Comparison of ENCODE assay signal across 8 cellular contexts in genomic region chr16:89306457-89307420, GRCh38.
DNase-seq lines count a peak whose midpoint lies in the region; ATAC-seq, FAIRE-seq and TF ChIP-seq lines count a peak whose summit lies in the region.
"Not testable (repeated sequence)": the region's sequence is repeated elsewhere in the genome, so short reads cannot be mapped to it uniquely, and the experiment has no call there.

No MANE protein-coding gene starts in this region.

- TF ChIP-seq POLR2A in GM12878 (IDR thresholded peaks at IDR 0.05; ENCODE audit: low read depth, low read length), result peak; percentile 14; the same call in 1 of the 2 replicates

- intact Hi-C loops in Caco-2 (cut with micrococcal nuclease; ENCODE audit: unreplicated experiment); activated CD4-positive, alpha-beta T cell treated with anti-CD3 and anti-CD28 coated beads, Interleukin-2, amount 10 ng/mL, durations not matched to agents 24 days and 14 days (cut with micrococcal nuclease); activated T-helper 2 cell treated with anti-CD3 and anti-CD28 coated beads, Interferon-gamma antibody, Interleukin-2, Interleukin-4, amounts not matched to agents 10 μg/mL and 5 μg/mL and 100 μg/mL, durations not matched to agents 14 hours and 24 hours and 36 hours (cut with micrococcal nuclease); GM12878 (cut with micrococcal nuclease; ENCODE audit: unreplicated experiment); kidney (cut with DNase I): not testable (repeated sequence)

- H3K27ac Mint-ChIP-seq in Caco-2 (ENCODE audit: unreplicated experiment) (peak overlapping the region; percentile 61), glutamatergic neuron (ENCODE audit: unreplicated experiment) (peak overlapping the region; percentile 64), neural progenitor cell (peak overlapping the region; percentile 91)
- peak overlapping the region; percentile 6 for H3K27ac Mint-ChIP-seq in activated CD4-positive, alpha-beta T cell treated with anti-CD3 and anti-CD28 coated beads, Interleukin-2, amount 10 ng/mL, durations not matched to agents 24 days and 14 days
- H3K27ac Mint-ChIP-seq in activated T-helper 2 cell treated with anti-CD3 and anti-CD28 coated beads, Interferon-gamma antibody, Interleukin-2, Interleukin-4, amounts not matched to agents 10 μg/mL and 5 μg/mL and 100 μg/mL, durations not matched to agents 14 hours and 24 hours and 36 hours, result peak overlapping the region; percentile 28
- peak overlapping the region; percentile 81 for H3K27ac Mint-ChIP-seq in stimulated activated naive B cell treated with anti-CD40 and anti-IgM and Interleukin-4, amounts not matched to agents 10 μg/mL and 1 μg/mL and 100 μg/mL, for 72 hours

- ATAC-seq in GM12878; stimulated activated naive B cell treated with anti-CD40 and anti-IgM and Interleukin-4, amounts not matched to agents 10 μg/mL and 1 μg/mL and 100 μg/mL, for 72 hours (replicated peaks): not testable (repeated sequence)

- not testable (repeated sequence) for FAIRE-seq in GM12878 (lab: Jason Lieb, UNC); kidney (lab: Jason Lieb, UNC)

- H3K27me3 ChIP-seq in Caco-2 (replicated peaks; ENCODE audit: control insufficient read depth, insufficient read depth, low read length); GM12878 (replicated peaks in 1 of 2; ENCODE audit: control insufficient read depth in 2 of 2, insufficient read depth in 2 of 2, low read length in 1 of 2); neural progenitor cell: not testable (repeated sequence)

- not testable (repeated sequence) for BruUV-seq in Caco-2 (replicated peaks; lab: Mats Ljungman, UMichigan); GM12878 (replicated peaks; lab: Mats Ljungman, UMichigan)

- H3K79me2 ChIP-seq in GM12878 (ENCODE audit: control insufficient read depth, insufficient read depth, low read length) (peaks cover 42% of the 10 kb centered on the region), neural progenitor cell (ENCODE audit: low read depth) (peaks cover 78% of the 10 kb centered on the region)

- CTCF ChIA-PET in Caco-2 (lab: Charles Lee) (interaction anchor here (0.6 kb wide), 1 partner anchor 167 kb away, joined by 7 read pairs; no protein-coding TSS in a partner anchor), GM12878 (lab: Yijun Ruan, JAX) (interaction anchor here (0.6 kb wide), 1 partner anchor 68 kb away, joined by 3 read pairs; no protein-coding TSS in a partner anchor)

- DNase-seq in Caco-2; activated CD4-positive, alpha-beta T cell treated with anti-CD3 and anti-CD28 coated beads, Interleukin-2, amount 10 ng/mL, durations not matched to agents 24 days and 14 days; activated T-helper 2 cell treated with anti-CD3 and anti-CD28 coated beads, Interferon-gamma antibody, Interleukin-2, Interleukin-4, amounts not matched to agents 10 μg/mL and 5 μg/mL and 100 μg/mL, durations not matched to agents 14 hours and 24 hours and 36 hours (ENCODE audit: low spot score); GM12878 (ENCODE audit: low read depth, low spot score); glutamatergic neuron; neural progenitor cell (ENCODE audit: low spot score); stimulated activated naive B cell treated with anti-CD40 and anti-IgM and Interleukin-4, amounts not matched to agents 10 μg/mL and 1 μg/mL and 100 μg/mL, for 72 hours: not testable (repeated sequence)
- DNase-seq in kidney, result peak; percentile 64

- H3K36me3 Mint-ChIP-seq in Caco-2 (ENCODE audit: insufficient read depth, unreplicated experiment) (peaks cover 88% of the 10 kb centered on the region), neural progenitor cell (peaks cover 42% of the 10 kb centered on the region)
- H3K36me3 Mint-ChIP-seq in activated CD4-positive, alpha-beta T cell treated with anti-CD3 and anti-CD28 coated beads, Interleukin-2, amount 10 ng/mL, durations not matched to agents 24 days and 14 days (ENCODE audit: low read depth), result peaks cover 42% of the 10 kb centered on the region
- peaks cover 52% of the 10 kb centered on the region for H3K36me3 Mint-ChIP-seq in activated T-helper 2 cell treated with anti-CD3 and anti-CD28 coated beads, Interferon-gamma antibody, Interleukin-2, Interleukin-4, amounts not matched to agents 10 μg/mL and 5 μg/mL and 100 μg/mL, durations not matched to agents 14 hours and 24 hours and 36 hours (ENCODE audit: low read depth)
- H3K36me3 Mint-ChIP-seq in glutamatergic neuron (ENCODE audit: unreplicated experiment), result not testable (repeated sequence)
- peaks cover 28 to 55% of the 10 kb centered on the region in 2 donors for H3K36me3 Mint-ChIP-seq in stimulated activated naive B cell treated with anti-CD40 and anti-IgM and Interleukin-4, amounts not matched to agents 10 μg/mL and 1 μg/mL and 100 μg/mL, for 72 hours

- H3F3A ChIP-seq in neural progenitor cell (ENCODE audit: low read depth), result not testable (repeated sequence)

- not testable (repeated sequence) for H3K4me3 Mint-ChIP-seq in Caco-2 (ENCODE audit: unreplicated experiment); activated CD4-positive, alpha-beta T cell treated with anti-CD3 and anti-CD28 coated beads, Interleukin-2, amount 10 ng/mL, durations not matched to agents 24 days and 14 days; activated T-helper 2 cell treated with anti-CD3 and anti-CD28 coated beads, Interferon-gamma antibody, Interleukin-2, Interleukin-4, amounts not matched to agents 10 μg/mL and 5 μg/mL and 100 μg/mL, durations not matched to agents 14 hours and 24 hours and 36 hours (ENCODE audit: low read depth); glutamatergic neuron (ENCODE audit: unreplicated experiment); neural progenitor cell; stimulated activated naive B cell treated with anti-CD40 and anti-IgM and Interleukin-4, amounts not matched to agents 10 μg/mL and 1 μg/mL and 100 μg/mL, for 72 hours

- not testable (repeated sequence) for H3K36me3 ChIP-seq in Caco-2 (ENCODE audit: control insufficient read depth, insufficient read depth, low read length); neural progenitor cell
- H3K36me3 ChIP-seq in GM12878 (ENCODE audit: control insufficient read depth in 2 of 2, insufficient read depth in 2 of 2, low read length in 1 of 2), result peaks cover 21 to 32% of the 10 kb centered on the region in 2 experiments; a peak in 3 of 4 replicates
- H3K36me3 ChIP-seq in kidney (ENCODE audit: control insufficient read depth in 1 of 2, insufficient read depth in 2 of 2, low read length in 2 of 2), result peaks cover 17 to 25% of the 10 kb centered on the region in 2 donors

- SMC1A ChIA-PET in GM12878 (lab: Charles Lee; ENCODE audit: uncharacterized antibody, unreplicated experiment), result not testable (repeated sequence)

- not testable (repeated sequence) for H3K9me3 Mint-ChIP-seq in Caco-2 (ENCODE audit: unreplicated experiment); activated CD4-positive, alpha-beta T cell treated with anti-CD3 and anti-CD28 coated beads, Interleukin-2, amount 10 ng/mL, durations not matched to agents 24 days and 14 days; activated T-helper 2 cell treated with anti-CD3 and anti-CD28 coated beads, Interferon-gamma antibody, Interleukin-2, Interleukin-4, amounts not matched to agents 10 μg/mL and 5 μg/mL and 100 μg/mL, durations not matched to agents 14 hours and 24 hours and 36 hours; neural progenitor cell; stimulated activated naive B cell treated with anti-CD40 and anti-IgM and Interleukin-4, amounts not matched to agents 10 μg/mL and 1 μg/mL and 100 μg/mL, for 72 hours
- peaks cover 52% of the 10 kb centered on the region for H3K9me3 Mint-ChIP-seq in glutamatergic neuron (ENCODE audit: unreplicated experiment)

- not testable (repeated sequence) for H3K9me3 ChIP-seq in Caco-2; GM12878 (replicated peaks; ENCODE audit: control insufficient read depth, insufficient read depth, low read length); kidney (ENCODE audit: control insufficient read depth in 1 of 2, low read length in 2 of 2); neural progenitor cell (ENCODE audit: low read depth)

- not testable (repeated sequence) for TF ChIP-seq CTCF in Caco-2 (IDR thresholded peaks at IDR 0.05; ENCODE audit: insufficient read depth in 1 of 2, low read depth in 1 of 2, low read length in 1 of 2, severe bottlenecking in 1 of 2, unreplicated experiment in 1 of 2); GM12878 (IDR thresholded peaks at IDR 0.05 in 2 of 3, conservative IDR thresholded peaks at IDR 0.05 in 1 of 3; ENCODE audit: control insufficient read depth in 2 of 3, extremely low read depth in 1 of 3, insufficient read depth in 1 of 3, low read depth in 3 of 3, low read length in 3 of 3); glutamatergic neuron (IDR thresholded peaks at IDR 0.05; ENCODE audit: partially characterized antibody, unreplicated experiment); kidney (IDR thresholded peaks at IDR 0.05; ENCODE audit: borderline replicate concordance, extremely low read depth, insufficient read depth); neural progenitor cell (IDR thresholded peaks at IDR 0.05)

- TF ChIP-seq EP300 in GM12878 (IDR thresholded peaks at IDR 0.05; ENCODE audit: borderline replicate concordance in 1 of 2, control insufficient read depth in 1 of 2, low read depth in 2 of 2, low read length in 2 of 2), result not testable (repeated sequence)

- not testable (repeated sequence) for H3K4me3 ChIP-seq in Caco-2 (ENCODE audit: low read depth, low read length); GM12878; kidney (ENCODE audit: low read length in 2 of 2); neural progenitor cell

- POLR2A ChIA-PET in Caco-2 (lab: Charles Lee); GM12878 (lab: Charles Lee): not testable (repeated sequence)

- not testable (repeated sequence) for H4K20me1 ChIP-seq in GM12878 (ENCODE audit: control insufficient read depth, insufficient read depth)
- H4K20me1 ChIP-seq in neural progenitor cell (ENCODE audit: low read depth), result peaks cover 79% of the 10 kb centered on the region

- RAD21 ChIA-PET in GM12878 (lab: Charles Lee; ENCODE audit: unreplicated experiment), result not testable (repeated sequence)

- WGBS in GM12878 (ENCODE audit: insufficient coverage, insufficient replicate concordance, low lambda C conversion rate, missing lambda C conversion rate), result 96% methylated on average over 25 of the region's 69 CpGs

- not testable (repeated sequence) for H2AFZ ChIP-seq in GM12878 (ENCODE audit: control insufficient read depth, low read depth, low read length); neural progenitor cell (replicated peaks)

- in situ Hi-C loops in GM12878 (cut with MboI), result not testable (repeated sequence)

- not testable (repeated sequence) for H3K4me1 Mint-ChIP-seq in Caco-2 (ENCODE audit: low read depth, unreplicated experiment); neural progenitor cell
- H3K4me1 Mint-ChIP-seq in activated CD4-positive, alpha-beta T cell treated with anti-CD3 and anti-CD28 coated beads, Interleukin-2, amount 10 ng/mL, durations not matched to agents 24 days and 14 days, result peaks cover 36% of the 10 kb centered on the region
- peaks cover 28% of the 10 kb centered on the region for H3K4me1 Mint-ChIP-seq in activated T-helper 2 cell treated with anti-CD3 and anti-CD28 coated beads, Interferon-gamma antibody, Interleukin-2, Interleukin-4, amounts not matched to agents 10 μg/mL and 5 μg/mL and 100 μg/mL, durations not matched to agents 14 hours and 24 hours and 36 hours (ENCODE audit: low read depth)
- H3K4me1 Mint-ChIP-seq in glutamatergic neuron (ENCODE audit: low read depth, unreplicated experiment), result peaks cover 29% of the 10 kb centered on the region
- peaks cover 38 to 76% of the 10 kb centered on the region in 2 donors for H3K4me1 Mint-ChIP-seq in stimulated activated naive B cell treated with anti-CD40 and anti-IgM and Interleukin-4, amounts not matched to agents 10 μg/mL and 1 μg/mL and 100 μg/mL, for 72 hours

- H3K4me2 ChIP-seq in GM12878 (ENCODE audit: control insufficient read depth, insufficient read depth); neural progenitor cell: not testable (repeated sequence)

- not testable (repeated sequence) for H3K27ac ChIP-seq in GM12878 (ENCODE audit: control insufficient read depth, insufficient read depth); kidney (ENCODE audit: low read depth in 2 of 2, low read length in 2 of 2); neural progenitor cell

- not testable (repeated sequence) for TF ChIP-seq RAD21 in GM12878 (IDR thresholded peaks at IDR 0.05; ENCODE audit: insufficient read depth, low read depth, low read length)

- H3K27me3 Mint-ChIP-seq in Caco-2 (ENCODE audit: insufficient read depth, unreplicated experiment); activated CD4-positive, alpha-beta T cell treated with anti-CD3 and anti-CD28 coated beads, Interleukin-2, amount 10 ng/mL, durations not matched to agents 24 days and 14 days; activated T-helper 2 cell treated with anti-CD3 and anti-CD28 coated beads, Interferon-gamma antibody, Interleukin-2, Interleukin-4, amounts not matched to agents 10 μg/mL and 5 μg/mL and 100 μg/mL, durations not matched to agents 14 hours and 24 hours and 36 hours (ENCODE audit: low read depth); neural progenitor cell (ENCODE audit: insufficient read depth, low read depth); stimulated activated naive B cell treated with anti-CD40 and anti-IgM and Interleukin-4, amounts not matched to agents 10 μg/mL and 1 μg/mL and 100 μg/mL, for 72 hours: not testable (repeated sequence)
- H3K27me3 Mint-ChIP-seq in glutamatergic neuron (ENCODE audit: unreplicated experiment), result peaks cover 46% of the 10 kb centered on the region

- not testable (repeated sequence) for H3K9ac ChIP-seq in GM12878 (ENCODE audit: control insufficient read depth, insufficient read depth, low read length); kidney (ENCODE audit: low read length in 2 of 2); neural progenitor cell

- H3K4me1 ChIP-seq in Caco-2; GM12878 (ENCODE audit: control insufficient read depth, insufficient read depth, low read length); kidney (ENCODE audit: control insufficient read depth in 1 of 2, insufficient read depth in 1 of 2, low read depth in 1 of 2, low read length in 2 of 2); neural progenitor cell: not testable (repeated sequence)

Comparison
In these comparisons a context has a peak if more than half of its experiments do, and no peak if none do; other contexts are left out.
1. H3K27ac Mint-ChIP-seq: peak in every context shown above with its lines; median percentile 91 in neural progenitor cell; 81 in stimulated activated naive B cell treated with anti-CD40 and anti-IgM and Interleukin-4, amounts not matched to agents 10 μg/mL and 1 μg/mL and 100 μg/mL, for 72 hours; 64 in glutamatergic neuron; 61 in Caco-2; 28 in activated T-helper 2 cell treated with anti-CD3 and anti-CD28 coated beads, Interferon-gamma antibody, Interleukin-2, Interleukin-4, amounts not matched to agents 10 μg/mL and 5 μg/mL and 100 μg/mL, durations not matched to agents 14 hours and 24 hours and 36 hours; 6 in activated CD4-positive, alpha-beta T cell treated with anti-CD3 and anti-CD28 coated beads, Interleukin-2, amount 10 ng/mL, durations not matched to agents 24 days and 14 days.